Comparison of ENCODE assay signal across 10 cellular contexts in the genomic region with DNA sequence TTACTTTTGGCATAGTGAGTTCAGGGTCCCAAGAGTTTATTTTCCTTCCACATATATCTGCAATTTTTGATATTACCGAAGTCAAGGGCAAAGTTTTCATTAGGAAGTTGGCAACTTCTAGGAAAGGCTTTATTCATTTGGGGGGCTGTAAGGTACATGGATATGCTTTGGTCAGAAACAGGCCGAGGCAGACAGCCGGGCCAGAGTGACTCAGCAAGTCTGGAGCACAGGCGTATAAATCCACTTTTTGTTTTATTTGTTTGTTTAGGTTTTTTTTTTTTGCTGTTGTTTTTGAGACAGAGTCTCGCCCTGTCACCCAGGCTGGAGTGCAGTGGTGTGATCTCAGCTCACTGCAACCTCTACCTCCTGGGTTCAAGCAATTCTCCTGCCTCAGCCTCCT. TPM values are rescaled to one million over a fixed set of nuclear protein-coding genes. Genes with fewer than 3 reads are reported as not detected.
DNase-seq lines count a peak whose midpoint lies in the region; ATAC-seq and TF ChIP-seq lines count a peak whose summit lies in the region.
"Had no signal": no experiment of that assay in that cellular context is flagged by ENCODE, and none has a peak within 500 bp of the region (broad histone marks: within the 10 kb centered on the region; RNA-seq: fewer than 3 reads in every experiment).

No MANE protein-coding gene starts in this region.

- TF ChIP-seq POLR2A in adrenal gland (IDR thresholded peaks at IDR 0.05) (no peak), stomach (IDR thresholded peaks at IDR 0.05) (no peak)

- H3K4me3 ChIP-seq in GM23338 (no peak overlapping the region), adrenal gland (peak overlapping the region in 1 of 4 donors; percentile 33), left ventricle myocardium inferior (peak overlapping the region; percentile 44), stomach (peak overlapping the region in 1 of 4 donors; percentile 1)

- TF ChIP-seq CTCF in GM23338 (conservative IDR thresholded peaks at IDR 0.05; ENCODE audit: low read depth in 2 of 2) (no peak), adrenal gland (IDR thresholded peaks at IDR 0.05) (no peak), left ventricle myocardium inferior (IDR thresholded peaks at IDR 0.05; ENCODE audit: borderline replicate concordance) (no peak), stomach (IDR thresholded peaks at IDR 0.05) (no peak), WTC11 (IDR thresholded peaks at IDR 0.05) (no peak)

- no peaks in the 10 kb centered on the region for H3K9me3 ChIP-seq in adrenal gland (replicated peaks in 1 of 3)
- no peaks in the 10 kb centered on the region for H3K9me3 ChIP-seq in left ventricle myocardium inferior (replicated peaks)
- H3K9me3 ChIP-seq in stomach: peaks cover 0 to 4% (median 0%) of the 10 kb centered on the region in 4 donors

- peaks cover 64% of the 10 kb centered on the region for H3K36me3 Mint-ChIP-seq in GM23338 (ENCODE audit: low read depth)
- H3K36me3 Mint-ChIP-seq in WTC11: peaks cover 57% of the 10 kb centered on the region

- no peak overlapping the region for H2AFZ ChIP-seq in GM23338

- peaks cover 10% of the 10 kb centered on the region for H3K27me3 Mint-ChIP-seq in GM23338 (ENCODE audit: insufficient read depth, low read depth, poor library complexity)
- H3K27me3 Mint-ChIP-seq in WTC11 (ENCODE audit: low read depth): peaks cover 4% of the 10 kb centered on the region; the same call in 1 of the 2 replicates

- peaks cover 27% of the 10 kb centered on the region for H3K9me3 Mint-ChIP-seq in GM23338
- peaks cover 38% of the 10 kb centered on the region for H3K9me3 Mint-ChIP-seq in WTC11

- 23 to 41% (median 25%) methylated on average over 5 of the region's 5 CpGs for WGBS in adrenal gland, 4 donors
- WGBS in stomach, 5 donors: 34 to 48% (median 42%) methylated on average over 5 of the region's 5 CpGs

- H3K27me3 ChIP-seq in GM23338 (ENCODE audit: insufficient read depth) (no peaks in the 10 kb centered on the region), adrenal gland (no peaks in the 10 kb centered on the region), left ventricle myocardium inferior (ENCODE audit: low read depth) (no peaks in the 10 kb centered on the region), stomach (no peaks in the 10 kb centered on the region)

- CTCF ChIA-PET in WTC11 (lab: Charles Lee): no interaction called here

- H3K36me3 ChIP-seq in GM23338 (ENCODE audit: insufficient read depth): no peaks in the 10 kb centered on the region
- H3K36me3 ChIP-seq in adrenal gland (replicated peaks in 1 of 2): no peaks in the 10 kb centered on the region
- peaks cover 8% of the 10 kb centered on the region for H3K36me3 ChIP-seq in left ventricle myocardium inferior
- H3K36me3 ChIP-seq in stomach: peaks cover 0 to 9% (median 8%) of the 10 kb centered on the region in 4 donors

- H3K4me1 ChIP-seq in GM23338 (ENCODE audit: insufficient read depth) (peaks cover 40% of the 10 kb centered on the region), adrenal gland (replicated peaks in 1 of 2) (peaks cover 28 to 53% of the 10 kb centered on the region in 2 donors), left ventricle myocardium inferior (peaks cover 84% of the 10 kb centered on the region), stomach (peaks cover 16 to 55% (median 36%) of the 10 kb centered on the region in 4 donors)

- no peaks in the 10 kb centered on the region; the same call in 1 of the 2 replicates for H3F3A ChIP-seq in GM23338 (replicated peaks; ENCODE audit: low read depth)

- ATAC-seq in GM23338 (no peak), GM18867 (IDR thresholded peaks at IDR 0.05; ENCODE audit: unreplicated experiment) (no peak), WTC11 (no peak)
- ATAC-seq in activated CD4-positive, CD25-positive, alpha-beta regulatory T cell treated with anti-CD3 and anti-CD28 coated beads, Interleukin-2, amount 50 U/mL, for 24 hours: no peak

- H3K27ac Mint-ChIP-seq in GM23338 (peak overlapping the region; percentile 90), WTC11 (no peak overlapping the region)

- no peak for TF ChIP-seq EP300 in stomach (IDR thresholded peaks at IDR 0.05)

- H3K4me2 ChIP-seq in GM23338: peak overlapping the region; percentile 49; the same call in 1 of the 2 replicates

- POLR2A ChIA-PET in WTC11 (lab: Charles Lee): no interaction called here

- H3K4me1 Mint-ChIP-seq in GM23338 (peaks cover 36% of the 10 kb centered on the region), WTC11 (peaks cover 18% of the 10 kb centered on the region)

- peak overlapping the region; percentile 63; the same call in 1 of the 2 replicates for H3K27ac ChIP-seq in GM23338 (ENCODE audit: low read depth)
- peak overlapping the region; percentile 18 to 82 (median 63) for H3K27ac ChIP-seq in adrenal gland
- peak overlapping the region; percentile 92 for H3K27ac ChIP-seq in left ventricle myocardium inferior (replicated peaks)
- H3K27ac ChIP-seq in stomach: peak overlapping the region in 4 of 5 donors; percentile 27 to 68 (median 46)

- no peaks in the 10 kb centered on the region for H3K9me2 ChIP-seq in GM23338 (ENCODE audit: insufficient read depth)

- peaks cover 84% of the 10 kb centered on the region for H3K79me2 ChIP-seq in GM23338 (replicated peaks; ENCODE audit: insufficient read depth)

- DNase-seq in GM23338 (ENCODE audit: low spot score) (no peak), adrenal gland (peak in 6 of 7 donors; percentile 43 to 63 (median 53)), left ventricle myocardium inferior (no peak), stomach (no peak), WTC11 (ENCODE audit: low spot score) (no peak)
- DNase-seq in effector CD8-positive, alpha-beta T cell (lab: John Stamatoyannopoulos, UW): no peak
- DNase-seq: NCI-H2081 treated with DMSO at 0.1 percent for 48 hours; stimulated activated CD4-positive, alpha-beta T cell treated with anti-CD3 and anti-CD28 coated beads, Interleukin-2, amount 100 ng/mL, for 24 hours had no signal

- intact Hi-C loops in adrenal gland (cut with DNase I) (no loop called here), left ventricle myocardium inferior (cut with micrococcal nuclease) (no loop called here), stomach (cut with DNase I; ENCODE audit: low total_unique reads) (no loop called here)

- no peaks in the 10 kb centered on the region; the same call in 1 of the 2 replicates for H4K20me1 ChIP-seq in GM23338 (replicated peaks; ENCODE audit: insufficient read depth)

- H3K4me3 Mint-ChIP-seq in GM23338: no peak overlapping the region
- H3K4me3 Mint-ChIP-seq in WTC11: no peak overlapping the region

TF ChIP-seq in GM23338, 12 proteins besides CTCF, POLR2A, EP300 and RAD21 (continues in another document):
- no peak for TF ChIP-seq ZNF114 (CRISPR knock-in tag; IDR thresholded peaks at IDR 0.05)
- TF ChIP-seq STAT1 (IDR thresholded peaks at IDR 0.05; ENCODE audit: unreplicated experiment): no peak
- no peak for TF ChIP-seq EZH2phosphoT487 (IDR thresholded peaks at IDR 0.05; ENCODE audit: unreplicated experiment)

TF ChIP-seq in WTC11, 78 proteins besides CTCF, POLR2A, EP300 and RAD21 (continues in another document):
- TF ChIP-seq, protein P1, sequence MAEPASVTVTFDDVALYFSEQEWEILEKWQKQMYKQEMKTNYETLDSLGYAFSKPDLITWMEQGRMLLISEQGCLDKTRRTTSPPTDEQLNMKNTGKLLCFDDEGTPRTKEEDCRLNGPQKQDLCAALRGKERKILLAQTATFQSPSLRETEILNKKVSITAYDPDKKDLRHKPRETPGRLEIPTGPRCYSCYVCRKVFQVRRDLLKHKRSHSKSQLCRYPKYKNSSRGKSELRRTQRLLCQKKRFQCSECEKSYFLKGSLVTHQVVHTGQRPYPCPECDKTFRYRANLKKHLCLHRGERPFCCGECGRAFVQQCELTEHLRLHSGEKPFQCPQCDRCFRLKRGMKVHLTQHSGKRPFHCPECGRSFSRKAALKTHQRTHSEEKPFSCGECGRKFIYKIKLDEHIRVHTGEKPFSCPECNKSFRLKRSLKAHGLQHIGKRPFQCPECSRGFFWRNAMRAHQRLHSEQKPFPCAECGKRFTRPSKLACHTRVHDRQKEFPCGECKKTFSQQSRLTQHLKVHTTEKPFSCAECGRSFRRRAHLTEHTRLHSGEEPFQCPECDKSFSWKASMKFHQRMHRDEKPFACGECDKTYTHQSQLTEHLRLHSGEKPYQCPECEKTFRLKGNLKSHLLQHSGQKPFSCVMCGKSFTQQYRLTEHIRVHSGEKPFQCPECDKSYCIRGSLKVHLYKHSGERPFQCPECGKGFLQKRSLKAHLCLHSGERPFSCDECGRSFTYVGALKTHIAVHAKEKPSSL (CRISPR knock-in tag; conservative IDR thresholded peaks at IDR 0.05): no peak
- TF ChIP-seq FOXP1 (CRISPR knock-in tag; IDR thresholded peaks at IDR 0.05; ENCODE audit: borderline replicate concordance): no peak
- TF ChIP-seq SMAD3 (CRISPR knock-in tag; IDR thresholded peaks at IDR 0.05; ENCODE audit: borderline replicate concordance): no peak
- TF ChIP-seq ETV6 (CRISPR knock-in tag; IDR thresholded peaks at IDR 0.05): no peak
- no peak for TF ChIP-seq ELF4 (CRISPR knock-in tag; IDR thresholded peaks at IDR 0.05; ENCODE audit: low read depth)
- TF ChIP-seq, protein P2, sequence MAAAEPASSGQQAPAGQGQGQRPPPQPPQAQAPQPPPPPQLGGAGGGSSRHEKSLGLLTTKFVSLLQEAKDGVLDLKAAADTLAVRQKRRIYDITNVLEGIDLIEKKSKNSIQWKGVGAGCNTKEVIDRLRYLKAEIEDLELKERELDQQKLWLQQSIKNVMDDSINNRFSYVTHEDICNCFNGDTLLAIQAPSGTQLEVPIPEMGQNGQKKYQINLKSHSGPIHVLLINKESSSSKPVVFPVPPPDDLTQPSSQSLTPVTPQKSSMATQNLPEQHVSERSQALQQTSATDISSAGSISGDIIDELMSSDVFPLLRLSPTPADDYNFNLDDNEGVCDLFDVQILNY (CRISPR knock-in tag; IDR thresholded peaks at IDR 0.05): no peak
- no peak for TF ChIP-seq CREM (CRISPR knock-in tag; IDR thresholded peaks at IDR 0.05)

RNA-seq across cellular contexts. Expression of a gene that starts 3.7 kb away (rescaled TPM):
- 60.2 and 62.5 TPM in 2 replicates for total RNA-seq in GM23338 (2014; rRNA removed; shearing (Covaris generic))
- polyA plus RNA-seq in GM23338 (2016; fragmentation: Nextera tagmentation; extraction: Ambion mirVana): 27.1 and 27.3 TPM in 2 replicates
- 10 to 100 TPM; 13.8 to 51.5 (median 30.3) TPM for total RNA-seq in adrenal gland
- 10 to 100 TPM in 2 of 3 donors, 1 to 10 TPM in 1; 9.5 to 24.5 (median 13.4) TPM for polyA plus RNA-seq in adrenal gland
- 21.6 TPM for total RNA-seq in left ventricle myocardium inferior
- total RNA-seq in stomach: 10 to 100 TPM in 3 of 5 donors, 1 to 10 TPM in 2; 4.3 to 41.1 (median 17.4) TPM
- polyA plus RNA-seq in stomach: 1 to 10 TPM; 3.8 to 6.4 (median 4.3) TPM
- total RNA-seq in WTC11 (2021): 12.9 to 13.9 TPM (median 13.0 TPM) in 3 replicates

Comparison
In these comparisons a context has a peak if more than half of its experiments do, and no peak if none do; other contexts are left out.
1. DNase-seq: peak in adrenal gland (6 of 7); none in GM23338 (single experiment), left ventricle myocardium inferior (single experiment), stomach (single experiment), effector CD8-positive, alpha-beta T cell (single experiment) and WTC11 (single experiment).
2. Peak in every context shown above with its lines, with median percentiles within 50 percentile points of each other: H3K27ac ChIP-seq.